In genomic region chr6:524803-525202, GRCh38 we compare ENCODE assay signal across 12 cellular contexts.
DNase-seq lines count a peak whose midpoint lies in the region; ATAC-seq, FAIRE-seq and TF ChIP-seq lines count a peak whose summit lies in the region.
"Had no signal": no experiment of that assay in that cellular context is flagged by ENCODE, and none has a peak within 500 bp of the region (broad histone marks: within the 10 kb centered on the region; RNA-seq: fewer than 3 reads in every experiment).

No MANE protein-coding gene starts in this region.

- H3K36me3 ChIP-seq in OCI-LY1 (ENCODE audit: insufficient read depth, low read length) (no peaks in the 10 kb centered on the region), small intestine (ENCODE audit: control insufficient read depth in 2 of 2, insufficient read depth in 2 of 2, low read length in 2 of 2) (peaks cover 3 to 4% of the 10 kb centered on the region in 2 donors)
- H3K36me3 ChIP-seq: cardiac muscle cell had no signal

- H3K27ac ChIP-seq in OCI-LY1 (ENCODE audit: low read depth, low read length, poor library complexity, severe bottlenecking) (no peak overlapping the region), small intestine (ENCODE audit: low read depth in 1 of 2, low read length in 1 of 2) (no peak overlapping the region)
- H3K27ac ChIP-seq: cardiac muscle cell, neutrophil had no signal

- H3K9me3 ChIP-seq in OCI-LY1 (ENCODE audit: low read length) = no peaks in the 10 kb centered on the region
- H3K9me3 ChIP-seq in small intestine (ENCODE audit: control insufficient read depth, low read depth) = no peaks in the 10 kb centered on the region
- H3K9me3 ChIP-seq: neutrophil had no signal

- no peak overlapping the region for H3K4me3 ChIP-seq in OCI-LY1 (ENCODE audit: low read depth, low read length, poor library complexity, severe bottlenecking)
- no peak overlapping the region for H3K4me3 ChIP-seq in small intestine (ENCODE audit: low read depth in 1 of 2, low read length in 2 of 2)
- H3K4me3 ChIP-seq: cardiac muscle cell, K562 had no signal

- DNase-seq in activated naive CD4-positive, alpha-beta T cell treated with anti-CD3 and anti-CD28 coated beads, Interleukin-2, amount 50 U/mL, for 16 hours = peak; percentile 29
- DNase-seq in small intestine (peak; percentile 3), SW480 (ENCODE audit: low spot score) (no peak), cerebellum (ENCODE audit: low spot score) (no peak)
- DNase-seq: DMS79, SHP77 treated with DMSO at 0.1 percent for 48 hours had no signal

- no peak for ATAC-seq in GM19328 (IDR thresholded peaks at IDR 0.05; ENCODE audit: unreplicated experiment)
- ATAC-seq: K562 had no signal

- no peak for FAIRE-seq in small intestine (lab: Jason Lieb, UNC)
- FAIRE-seq: K562 had no signal

- H3K9me2 ChIP-seq in OCI-LY1 (ENCODE audit: low read depth, low read length) = no peaks in the 10 kb centered on the region

- TF ChIP-seq CTCF in GM12873 (IDR thresholded peaks at IDR 0.05; ENCODE audit: insufficient read depth, low read depth, low read length, missing control alignments) (peak; percentile 37), OCI-LY1 (IDR thresholded peaks at IDR 0.05; ENCODE audit: low read length) (peak; percentile 58)

- no peaks in the 10 kb centered on the region for H3K79me2 ChIP-seq in OCI-LY1 (ENCODE audit: insufficient read depth, low read length)

- H4K20me1 ChIP-seq in OCI-LY1 (ENCODE audit: insufficient read depth, low read length) = no peaks in the 10 kb centered on the region

- H3K27me3 ChIP-seq in OCI-LY1 (ENCODE audit: insufficient read depth, low read length) = no peaks in the 10 kb centered on the region
- H3K27me3 ChIP-seq in small intestine (ENCODE audit: control insufficient read depth in 2 of 2, insufficient read depth in 2 of 2, low read length in 2 of 2) = no peaks in the 10 kb centered on the region
- H3K27me3 ChIP-seq: cardiac muscle cell, neutrophil had no signal

- H3K4me2 ChIP-seq in OCI-LY1 (ENCODE audit: low read length) = no peak overlapping the region

- 60 to 71% (median 63%) methylated on average over 6 of the region's 6 CpGs for WGBS in small intestine, 3 donors

- H3F3A ChIP-seq in OCI-LY1 (ENCODE audit: insufficient read depth, low read length) = no peaks in the 10 kb centered on the region

- no peak overlapping the region for H2AFZ ChIP-seq in OCI-LY1 (ENCODE audit: low read length)

- no peak overlapping the region for H3K9ac ChIP-seq in OCI-LY1 (ENCODE audit: low read length)

- H3K4me1 ChIP-seq in OCI-LY1 (ENCODE audit: insufficient read depth, low read length, severe bottlenecking) = no peaks in the 10 kb centered on the region
- H3K4me1 ChIP-seq in small intestine (ENCODE audit: control insufficient read depth in 2 of 2, insufficient read depth in 1 of 2, low read depth in 1 of 2, low read length in 1 of 2) = no peaks in the 10 kb centered on the region

Comparison
In these comparisons a context has a peak if more than half of its experiments do, and no peak if none do; other contexts are left out.
1. DNase-seq: peak in activated naive CD4-positive, alpha-beta T cell treated with anti-CD3 and anti-CD28 coated beads, Interleukin-2, amount 50 U/mL, for 16 hours (single experiment) and small intestine (single experiment); none in SW480 (single experiment) and cerebellum (single experiment).